ENCODE assay signal across 2 cellular contexts in genomic region chr11:86644291-86644690, GRCh38.
TF ChIP-seq lines count a peak whose summit lies in the region.

No MANE protein-coding gene starts in this region.

TF ChIP-seq in liver, 16 proteins besides CTCF, POLR2A, EP300 and RAD21:
- TF ChIP-seq YY1 (IDR thresholded peaks at IDR 0.05) (no peak), NR2F2 (IDR thresholded peaks at IDR 0.05) (peak; percentile 50), GABPA (IDR thresholded peaks at IDR 0.05 in 1 of 2, conservative IDR thresholded peaks at IDR 0.05 in 1 of 2) (no peak)

TF ChIP-seq in HepG2, 621 proteins besides CTCF, POLR2A, EP300 and RAD21:
- TF ChIP-seq REXO4 (CRISPR knock-in tag; IDR thresholded peaks at IDR 0.05; ENCODE audit: borderline replicate concordance) (no peak), AGO2 (optimal IDR thresholded peaks at IDR 0.05; ENCODE audit: low read depth, low read length) (no peak), TIGD3 (CRISPR knock-in tag; IDR thresholded peaks at IDR 0.05; ENCODE audit: borderline replicate concordance) (no peak), NR1H2 (CRISPR knock-in tag; IDR thresholded peaks at IDR 0.05; ENCODE audit: borderline replicate concordance, low read depth) (no peak), SIN3B (IDR thresholded peaks at IDR 0.05; ENCODE audit: low read length) (no peak), FOXO1 (CRISPR knock-in tag; IDR thresholded peaks at IDR 0.05) (no peak), NONO (IDR thresholded peaks at IDR 0.05) (no peak), NONO (CRISPR knock-in tag; conservative IDR thresholded peaks at IDR 0.05) (no peak), MTF2 (CRISPR knock-in tag; IDR thresholded peaks at IDR 0.05; ENCODE audit: borderline replicate concordance) (no peak), ZNF543 (CRISPR knock-in tag; IDR thresholded peaks at IDR 0.05) (no peak), ZNF776 (CRISPR knock-in tag; IDR thresholded peaks at IDR 0.05) (no peak)
- TF ChIP-seq, protein P1, sequence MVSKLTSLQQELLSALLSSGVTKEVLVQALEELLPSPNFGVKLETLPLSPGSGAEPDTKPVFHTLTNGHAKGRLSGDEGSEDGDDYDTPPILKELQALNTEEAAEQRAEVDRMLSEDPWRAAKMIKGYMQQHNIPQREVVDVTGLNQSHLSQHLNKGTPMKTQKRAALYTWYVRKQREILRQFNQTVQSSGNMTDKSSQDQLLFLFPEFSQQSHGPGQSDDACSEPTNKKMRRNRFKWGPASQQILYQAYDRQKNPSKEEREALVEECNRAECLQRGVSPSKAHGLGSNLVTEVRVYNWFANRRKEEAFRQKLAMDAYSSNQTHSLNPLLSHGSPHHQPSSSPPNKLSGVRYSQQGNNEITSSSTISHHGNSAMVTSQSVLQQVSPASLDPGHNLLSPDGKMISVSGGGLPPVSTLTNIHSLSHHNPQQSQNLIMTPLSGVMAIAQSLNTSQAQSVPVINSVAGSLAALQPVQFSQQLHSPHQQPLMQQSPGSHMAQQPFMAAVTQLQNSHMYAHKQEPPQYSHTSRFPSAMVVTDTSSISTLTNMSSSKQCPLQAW (CRISPR knock-in tag; IDR thresholded peaks at IDR 0.05), result no peak
